1 cellular context compared by ENCODE assay signal in genomic region chr1:44679468-44679867, GRCh38.
TF ChIP-seq lines count a peak whose summit lies in the region.

No MANE protein-coding gene starts in this region.

TF ChIP-seq in liver, 16 proteins besides CTCF, POLR2A, EP300 and RAD21 (continued from another document):
- no peak for TF ChIP-seq EGR1 (IDR thresholded peaks at IDR 0.05; ENCODE audit: low read depth in 2 of 2)
TF ChIP-seq in liver: peak in this region for 9.
